In the genomic region with DNA sequence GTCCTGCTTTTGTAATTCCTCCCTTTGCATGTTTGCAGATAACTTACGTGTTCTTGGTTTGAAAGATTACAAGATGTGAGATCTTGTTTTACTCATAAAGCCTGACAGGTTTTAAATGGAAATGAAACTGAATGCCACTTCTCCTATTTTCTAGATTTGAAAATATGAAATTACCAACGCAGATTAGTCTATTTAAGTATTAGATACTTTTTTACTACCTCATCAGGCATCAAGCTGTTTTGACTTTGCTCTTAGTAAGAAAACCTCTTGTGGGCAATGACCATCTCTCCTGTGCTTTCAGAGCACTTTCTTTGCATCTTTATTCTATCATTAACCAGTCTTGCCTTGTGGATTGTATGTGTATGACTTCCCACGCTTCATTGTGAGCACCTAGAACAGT, we compare ENCODE assay signal across 10 cellular contexts. TPM values are rescaled to one million over a fixed set of nuclear protein-coding genes. Genes with fewer than 3 reads are reported as not detected.
DNase-seq lines count a peak whose midpoint lies in the region; ATAC-seq, FAIRE-seq and TF ChIP-seq lines count a peak whose summit lies in the region.
"Had no signal": no experiment of that assay in that cellular context is flagged by ENCODE, and none has a peak within 500 bp of the region (broad histone marks: within the 10 kb centered on the region; RNA-seq: fewer than 3 reads in every experiment).

No MANE protein-coding gene starts in this region.

- H3K4me1 Mint-ChIP-seq in activated naive CD8-positive, alpha-beta T cell treated with anti-CD3 and anti-CD28 coated beads, Interleukin-2, amount 50 U/mL, for 24 hours = peaks cover 72% of the 10 kb centered on the region

- ATAC-seq in GM21423 (IDR thresholded peaks at IDR 0.05; ENCODE audit: unreplicated experiment) = peak; percentile 32
- ATAC-seq in HG03469 (IDR thresholded peaks at IDR 0.05; ENCODE audit: unreplicated experiment) = peak; percentile 25
- no peak for ATAC-seq in activated naive CD8-positive, alpha-beta T cell treated with anti-CD3 and anti-CD28 coated beads, Interleukin-2, amount 50 U/mL, for 24 hours

- H3K36me3 Mint-ChIP-seq in activated naive CD8-positive, alpha-beta T cell treated with anti-CD3 and anti-CD28 coated beads, Interleukin-2, amount 50 U/mL, for 24 hours (ENCODE audit: low read depth) = peaks cover 9% of the 10 kb centered on the region

- H3K27ac Mint-ChIP-seq in activated naive CD8-positive, alpha-beta T cell treated with anti-CD3 and anti-CD28 coated beads, Interleukin-2, amount 50 U/mL, for 24 hours = peak overlapping the region; percentile 52

- WGBS in small intestine, 3 donors = 77 to 81% (median 78%) methylated on average over 3 of the region's 3 CpGs

- H3K27ac ChIP-seq in small intestine (ENCODE audit: low read depth in 1 of 2, low read length in 1 of 2) = no peak overlapping the region

- no peaks in the 10 kb centered on the region for H3K9me3 Mint-ChIP-seq in activated naive CD8-positive, alpha-beta T cell treated with anti-CD3 and anti-CD28 coated beads, Interleukin-2, amount 50 U/mL, for 24 hours

- no peak overlapping the region for H3K4me3 ChIP-seq in small intestine (ENCODE audit: low read depth in 1 of 2, low read length in 2 of 2)

- no peaks in the 10 kb centered on the region for H3K36me3 ChIP-seq in small intestine (ENCODE audit: control insufficient read depth in 2 of 2, insufficient read depth in 2 of 2, low read length in 2 of 2)

- H3K4me1 ChIP-seq in small intestine (ENCODE audit: control insufficient read depth in 2 of 2, insufficient read depth in 1 of 2, low read depth in 1 of 2, low read length in 1 of 2) = peaks cover 0 to 5% of the 10 kb centered on the region in 2 donors

- peak overlapping the region; percentile 54 for H3K4me3 Mint-ChIP-seq in activated naive CD8-positive, alpha-beta T cell treated with anti-CD3 and anti-CD28 coated beads, Interleukin-2, amount 50 U/mL, for 24 hours

- peaks cover 3% of the 10 kb centered on the region for H3K27me3 Mint-ChIP-seq in activated naive CD8-positive, alpha-beta T cell treated with anti-CD3 and anti-CD28 coated beads, Interleukin-2, amount 50 U/mL, for 24 hours

- no peaks in the 10 kb centered on the region for H3K27me3 ChIP-seq in small intestine (ENCODE audit: control insufficient read depth in 2 of 2, insufficient read depth in 2 of 2, low read length in 2 of 2)

- H3K9me3 ChIP-seq in small intestine (ENCODE audit: control insufficient read depth, low read depth) = no peaks in the 10 kb centered on the region

- FAIRE-seq in GM12892 (lab: Jason Lieb, UNC) (peak; percentile 48), small intestine (lab: Jason Lieb, UNC) (no peak)

- TF ChIP-seq POLR2A in GM12892 (IDR thresholded peaks at IDR 0.05; ENCODE audit: low read depth, low read length) = no peak

- no peak for DNase-seq in GM12892 (ENCODE audit: insufficient read length)
- no peak for DNase-seq in activated naive CD8-positive, alpha-beta T cell treated with anti-CD3 and anti-CD28 coated beads, Interleukin-2, amount 50 U/mL, for 24 hours
- no peak for DNase-seq in small intestine
- DNase-seq in activated CD8-positive, alpha-beta memory T cell treated with anti-CD3 and anti-CD28 coated beads, Interleukin-2, amount 50 U/mL, for 4 hours = no peak
- DNase-seq in GDM1 (lab: John Stamatoyannopoulos, UW) = no peak
- DNase-seq in activated gamma-delta T cell treated with Interleukin-2 at 50 U/mL for 16 hours = no peak
- DNase-seq: amniotic stem cell; stimulated activated CD8-positive, alpha-beta memory T cell treated with anti-CD3 and anti-CD28 coated beads, Interleukin-4, amount 100 ng/mL, for 48 hours had no signal

RNA-seq across cellular contexts. Expression of gene DMXL1, which starts 3.5 kb away (rescaled TPM):
- 29.7 TPM for polyA plus RNA-seq in GM12892 (2012; ENCODE audit: missing spikeins)
- 10 to 100 TPM in 2 of 3 donors, 1 to 10 TPM in 1; 8.1 to 33.1 (median 14.6) TPM for polyA plus RNA-seq in small intestine
